In the genomic region with DNA sequence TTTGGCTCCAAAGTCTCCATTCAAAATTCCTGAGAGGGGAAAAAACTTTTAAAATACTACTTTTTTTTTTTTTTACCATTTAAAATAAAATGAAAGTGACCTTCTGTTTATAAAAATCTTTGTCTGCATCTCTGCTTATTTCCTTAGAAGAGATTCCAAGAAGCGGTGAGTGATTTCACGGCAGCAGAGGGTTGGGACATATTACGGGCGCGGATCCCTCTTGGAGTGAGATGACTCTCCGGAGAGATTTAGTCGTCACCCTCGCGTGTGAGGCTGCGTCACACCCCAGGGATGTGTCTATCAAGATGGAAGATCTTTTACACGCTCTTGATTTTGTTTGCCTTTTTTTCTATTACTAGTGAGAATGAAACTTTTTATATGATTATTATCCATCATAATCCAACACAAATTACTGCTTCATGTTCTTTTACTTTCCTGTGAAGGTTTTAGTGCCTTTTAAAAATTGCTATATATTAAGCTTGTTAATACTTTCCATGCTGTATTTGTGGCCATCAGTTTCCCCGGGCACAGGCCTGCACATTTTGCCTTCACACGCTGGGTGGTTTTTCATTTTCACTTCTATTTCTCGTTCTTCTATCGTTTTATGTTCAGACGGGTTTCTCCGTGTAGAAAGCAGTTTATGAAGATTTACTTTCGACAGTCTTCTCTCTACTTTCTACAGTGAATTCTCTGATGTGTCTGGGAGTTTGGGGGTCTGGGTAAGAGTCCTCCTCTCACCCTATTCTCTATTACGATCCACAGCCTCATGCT, we compare ENCODE assay signal across 1 cellular context.
TF ChIP-seq lines count a peak whose summit lies in the region.

No MANE protein-coding gene starts in this region.

TF ChIP-seq in GM12878, 131 proteins besides CTCF, POLR2A, EP300 and RAD21:
- TF ChIP-seq MYC (IDR thresholded peaks at IDR 0.05; ENCODE audit: insufficient read depth, insufficient read length, insufficient replicate concordance, low read length, severe bottlenecking) (no peak), TAF1 (IDR thresholded peaks at IDR 0.05; ENCODE audit: borderline replicate concordance, low read depth, low read length) (0 out of 2 replicates have a peak, but pooled peaks have one; percentile 30), SP1 (IDR thresholded peaks at IDR 0.05; ENCODE audit: low read depth, low read length) (no peak), RB1 (IDR thresholded peaks at IDR 0.05; ENCODE audit: borderline replicate concordance) (no peak), IRF4 (IDR thresholded peaks at IDR 0.05; ENCODE audit: low read depth, low read length) (no peak), POLR2AphosphoS5 (IDR thresholded peaks at IDR 0.05; ENCODE audit: low read length) (no peak), CBX3 (IDR thresholded peaks at IDR 0.05; ENCODE audit: borderline replicate concordance, low read depth) (no peak), FOXK2 (IDR thresholded peaks at IDR 0.05) (no peak), BRCA1 (IDR thresholded peaks at IDR 0.05; ENCODE audit: low read depth, low read length) (no peak), CBX5 (IDR thresholded peaks at IDR 0.05; ENCODE audit: low read depth) (no peak), RUNX3 (IDR thresholded peaks at IDR 0.05; ENCODE audit: low read length) (peak; percentile 41; the same call in 1 of the 2 replicates), SREBF2 (IDR thresholded peaks at IDR 0.05; ENCODE audit: low read length) (no peak), WRNIP1 (IDR thresholded peaks at IDR 0.05; ENCODE audit: borderline replicate concordance, low read depth, low read length) (no peak), TCF3 (IDR thresholded peaks at IDR 0.05; ENCODE audit: borderline replicate concordance, insufficient read depth, low read depth, low read length) (no peak), CHD1 (IDR thresholded peaks at IDR 0.05; ENCODE audit: low read depth, low read length) (no peak), ESRRA (IDR thresholded peaks at IDR 0.05; ENCODE audit: low read length) (no peak), CREB1 (IDR thresholded peaks at IDR 0.05; ENCODE audit: low read depth) (peak; percentile 5; the same call in 1 of the 2 replicates), CREM (IDR thresholded peaks at IDR 0.05; ENCODE audit: low read depth) (0 out of 2 replicates have a peak, but pooled peaks have one; percentile 9), HDAC6 (IDR thresholded peaks at IDR 0.05; ENCODE audit: unreplicated experiment) (no peak), NR2C1 (IDR thresholded peaks at IDR 0.05) (no peak), ZBED1 (IDR thresholded peaks at IDR 0.05; ENCODE audit: borderline replicate concordance) (no peak), PML (IDR thresholded peaks at IDR 0.05; ENCODE audit: low read length) (0 out of 2 replicates have a peak, but pooled peaks have one; percentile 15), NBN (IDR thresholded peaks at IDR 0.05) (no peak), IKZF2 (IDR thresholded peaks at IDR 0.05) (0 out of 4 replicates have a peak, but pooled peaks of 1 of the 2 experiments have one; percentile 15), BCL11A (IDR thresholded peaks at IDR 0.05; ENCODE audit: low read depth, low read length) (no peak), SRF (IDR thresholded peaks at IDR 0.05; ENCODE audit: low read depth in 2 of 2, low read length in 2 of 2) (no peak), JUND (IDR thresholded peaks at IDR 0.05; ENCODE audit: low read depth, low read length) (no peak), HDGF (IDR thresholded peaks at IDR 0.05) (no peak), BACH1 (IDR thresholded peaks at IDR 0.05; ENCODE audit: borderline replicate concordance) (no peak), SMC3 (IDR thresholded peaks at IDR 0.05; ENCODE audit: borderline replicate concordance, low read length) (no peak; the same call in 1 of the 2 replicates), BHLHE40 (IDR thresholded peaks at IDR 0.05; ENCODE audit: borderline replicate concordance in 1 of 2, low read depth in 2 of 2, low read length in 1 of 2) (0 out of 4 replicates have a peak, but pooled peaks of 1 of the 2 experiments have one; percentile 14), RCOR1 (conservative IDR thresholded peaks at IDR 0.05; ENCODE audit: low read depth, low read length) (no peak), RELA (IDR thresholded peaks at IDR 0.05; ENCODE audit: borderline replicate concordance, partially characterized antibody) (no peak), EZH2 (IDR thresholded peaks at IDR 0.05; ENCODE audit: borderline replicate concordance, control insufficient read depth, low read depth, low read length) (no peak), FOXM1 (IDR thresholded peaks at IDR 0.05; ENCODE audit: low read depth, low read length) (no peak), NR2F1 (conservative IDR thresholded peaks at IDR 0.05) (no peak), CHD2 (IDR thresholded peaks at IDR 0.05; ENCODE audit: borderline replicate concordance, low read depth, low read length) (no peak)
- TF ChIP-seq, protein P1, sequence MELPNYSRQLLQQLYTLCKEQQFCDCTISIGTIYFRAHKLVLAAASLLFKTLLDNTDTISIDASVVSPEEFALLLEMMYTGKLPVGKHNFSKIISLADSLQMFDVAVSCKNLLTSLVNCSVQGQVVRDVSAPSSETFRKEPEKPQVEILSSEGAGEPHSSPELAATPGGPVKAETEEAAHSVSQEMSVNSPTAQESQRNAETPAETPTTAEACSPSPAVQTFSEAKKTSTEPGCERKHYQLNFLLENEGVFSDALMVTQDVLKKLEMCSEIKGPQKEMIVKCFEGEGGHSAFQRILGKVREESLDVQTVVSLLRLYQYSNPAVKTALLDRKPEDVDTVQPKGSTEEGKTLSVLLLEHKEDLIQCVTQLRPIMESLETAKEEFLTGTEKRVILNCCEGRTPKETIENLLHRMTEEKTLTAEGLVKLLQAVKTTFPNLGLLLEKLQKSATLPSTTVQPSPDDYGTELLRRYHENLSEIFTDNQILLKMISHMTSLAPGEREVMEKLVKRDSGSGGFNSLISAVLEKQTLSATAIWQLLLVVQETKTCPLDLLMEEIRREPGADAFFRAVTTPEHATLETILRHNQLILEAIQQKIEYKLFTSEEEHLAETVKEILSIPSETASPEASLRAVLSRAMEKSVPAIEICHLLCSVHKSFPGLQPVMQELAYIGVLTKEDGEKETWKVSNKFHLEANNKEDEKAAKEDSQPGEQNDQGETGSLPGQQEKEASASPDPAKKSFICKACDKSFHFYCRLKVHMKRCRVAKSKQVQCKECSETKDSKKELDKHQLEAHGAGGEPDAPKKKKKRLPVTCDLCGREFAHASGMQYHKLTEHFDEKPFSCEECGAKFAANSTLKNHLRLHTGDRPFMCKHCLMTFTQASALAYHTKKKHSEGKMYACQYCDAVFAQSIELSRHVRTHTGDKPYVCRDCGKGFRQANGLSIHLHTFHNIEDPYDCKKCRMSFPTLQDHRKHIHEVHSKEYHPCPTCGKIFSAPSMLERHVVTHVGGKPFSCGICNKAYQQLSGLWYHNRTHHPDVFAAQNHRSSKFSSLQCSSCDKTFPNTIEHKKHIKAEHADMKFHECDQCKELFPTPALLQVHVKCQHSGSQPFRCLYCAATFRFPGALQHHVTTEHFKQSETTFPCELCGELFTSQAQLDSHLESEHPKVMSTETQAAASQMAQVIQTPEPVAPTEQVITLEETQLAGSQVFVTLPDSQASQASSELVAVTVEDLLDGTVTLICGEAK (IDR thresholded peaks at IDR 0.05; ENCODE audit: borderline replicate concordance), result no peak
- TF ChIP-seq, protein P2, sequence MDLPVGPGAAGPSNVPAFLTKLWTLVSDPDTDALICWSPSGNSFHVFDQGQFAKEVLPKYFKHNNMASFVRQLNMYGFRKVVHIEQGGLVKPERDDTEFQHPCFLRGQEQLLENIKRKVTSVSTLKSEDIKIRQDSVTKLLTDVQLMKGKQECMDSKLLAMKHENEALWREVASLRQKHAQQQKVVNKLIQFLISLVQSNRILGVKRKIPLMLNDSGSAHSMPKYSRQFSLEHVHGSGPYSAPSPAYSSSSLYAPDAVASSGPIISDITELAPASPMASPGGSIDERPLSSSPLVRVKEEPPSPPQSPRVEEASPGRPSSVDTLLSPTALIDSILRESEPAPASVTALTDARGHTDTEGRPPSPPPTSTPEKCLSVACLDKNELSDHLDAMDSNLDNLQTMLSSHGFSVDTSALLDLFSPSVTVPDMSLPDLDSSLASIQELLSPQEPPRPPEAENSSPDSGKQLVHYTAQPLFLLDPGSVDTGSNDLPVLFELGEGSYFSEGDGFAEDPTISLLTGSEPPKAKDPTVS (IDR thresholded peaks at IDR 0.05; ENCODE audit: low read depth, low read length), result no peak
- TF ChIP-seq, protein P3, sequence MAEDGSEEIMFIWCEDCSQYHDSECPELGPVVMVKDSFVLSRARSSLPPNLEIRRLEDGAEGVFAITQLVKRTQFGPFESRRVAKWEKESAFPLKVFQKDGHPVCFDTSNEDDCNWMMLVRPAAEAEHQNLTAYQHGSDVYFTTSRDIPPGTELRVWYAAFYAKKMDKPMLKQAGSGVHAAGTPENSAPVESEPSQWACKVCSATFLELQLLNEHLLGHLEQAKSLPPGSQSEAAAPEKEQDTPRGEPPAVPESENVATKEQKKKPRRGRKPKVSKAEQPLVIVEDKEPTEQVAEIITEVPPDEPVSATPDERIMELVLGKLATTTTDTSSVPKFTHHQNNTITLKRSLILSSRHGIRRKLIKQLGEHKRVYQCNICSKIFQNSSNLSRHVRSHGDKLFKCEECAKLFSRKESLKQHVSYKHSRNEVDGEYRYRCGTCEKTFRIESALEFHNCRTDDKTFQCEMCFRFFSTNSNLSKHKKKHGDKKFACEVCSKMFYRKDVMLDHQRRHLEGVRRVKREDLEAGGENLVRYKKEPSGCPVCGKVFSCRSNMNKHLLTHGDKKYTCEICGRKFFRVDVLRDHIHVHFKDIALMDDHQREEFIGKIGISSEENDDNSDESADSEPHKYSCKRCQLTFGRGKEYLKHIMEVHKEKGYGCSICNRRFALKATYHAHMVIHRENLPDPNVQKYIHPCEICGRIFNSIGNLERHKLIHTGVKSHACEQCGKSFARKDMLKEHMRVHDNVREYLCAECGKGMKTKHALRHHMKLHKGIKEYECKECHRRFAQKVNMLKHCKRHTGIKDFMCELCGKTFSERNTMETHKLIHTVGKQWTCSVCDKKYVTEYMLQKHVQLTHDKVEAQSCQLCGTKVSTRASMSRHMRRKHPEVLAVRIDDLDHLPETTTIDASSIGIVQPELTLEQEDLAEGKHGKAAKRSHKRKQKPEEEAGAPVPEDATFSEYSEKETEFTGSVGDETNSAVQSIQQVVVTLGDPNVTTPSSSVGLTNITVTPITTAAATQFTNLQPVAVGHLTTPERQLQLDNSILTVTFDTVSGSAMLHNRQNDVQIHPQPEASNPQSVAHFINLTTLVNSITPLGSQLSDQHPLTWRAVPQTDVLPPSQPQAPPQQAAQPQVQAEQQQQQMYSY (CRISPR knock-in tag; IDR thresholded peaks at IDR 0.05), result no peak
- TF ChIP-seq, protein P4, sequence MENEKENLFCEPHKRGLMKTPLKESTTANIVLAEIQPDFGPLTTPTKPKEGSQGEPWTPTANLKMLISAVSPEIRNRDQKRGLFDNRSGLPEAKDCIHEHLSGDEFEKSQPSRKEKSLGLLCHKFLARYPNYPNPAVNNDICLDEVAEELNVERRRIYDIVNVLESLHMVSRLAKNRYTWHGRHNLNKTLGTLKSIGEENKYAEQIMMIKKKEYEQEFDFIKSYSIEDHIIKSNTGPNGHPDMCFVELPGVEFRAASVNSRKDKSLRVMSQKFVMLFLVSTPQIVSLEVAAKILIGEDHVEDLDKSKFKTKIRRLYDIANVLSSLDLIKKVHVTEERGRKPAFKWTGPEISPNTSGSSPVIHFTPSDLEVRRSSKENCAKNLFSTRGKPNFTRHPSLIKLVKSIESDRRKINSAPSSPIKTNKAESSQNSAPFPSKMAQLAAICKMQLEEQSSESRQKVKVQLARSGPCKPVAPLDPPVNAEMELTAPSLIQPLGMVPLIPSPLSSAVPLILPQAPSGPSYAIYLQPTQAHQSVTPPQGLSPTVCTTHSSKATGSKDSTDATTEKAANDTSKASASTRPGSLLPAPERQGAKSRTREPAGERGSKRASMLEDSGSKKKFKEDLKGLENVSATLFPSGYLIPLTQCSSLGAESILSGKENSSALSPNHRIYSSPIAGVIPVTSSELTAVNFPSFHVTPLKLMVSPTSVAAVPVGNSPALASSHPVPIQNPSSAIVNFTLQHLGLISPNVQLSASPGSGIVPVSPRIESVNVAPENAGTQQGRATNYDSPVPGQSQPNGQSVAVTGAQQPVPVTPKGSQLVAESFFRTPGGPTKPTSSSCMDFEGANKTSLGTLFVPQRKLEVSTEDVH (IDR thresholded peaks at IDR 0.05; ENCODE audit: low read depth, partially characterized antibody), result no peak
- TF ChIP-seq, protein P5, sequence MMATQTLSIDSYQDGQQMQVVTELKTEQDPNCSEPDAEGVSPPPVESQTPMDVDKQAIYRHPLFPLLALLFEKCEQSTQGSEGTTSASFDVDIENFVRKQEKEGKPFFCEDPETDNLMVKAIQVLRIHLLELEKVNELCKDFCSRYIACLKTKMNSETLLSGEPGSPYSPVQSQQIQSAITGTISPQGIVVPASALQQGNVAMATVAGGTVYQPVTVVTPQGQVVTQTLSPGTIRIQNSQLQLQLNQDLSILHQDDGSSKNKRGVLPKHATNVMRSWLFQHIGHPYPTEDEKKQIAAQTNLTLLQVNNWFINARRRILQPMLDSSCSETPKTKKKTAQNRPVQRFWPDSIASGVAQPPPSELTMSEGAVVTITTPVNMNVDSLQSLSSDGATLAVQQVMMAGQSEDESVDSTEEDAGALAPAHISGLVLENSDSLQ (IDR thresholded peaks at IDR 0.05), result no peak
- TF ChIP-seq, protein P6, sequence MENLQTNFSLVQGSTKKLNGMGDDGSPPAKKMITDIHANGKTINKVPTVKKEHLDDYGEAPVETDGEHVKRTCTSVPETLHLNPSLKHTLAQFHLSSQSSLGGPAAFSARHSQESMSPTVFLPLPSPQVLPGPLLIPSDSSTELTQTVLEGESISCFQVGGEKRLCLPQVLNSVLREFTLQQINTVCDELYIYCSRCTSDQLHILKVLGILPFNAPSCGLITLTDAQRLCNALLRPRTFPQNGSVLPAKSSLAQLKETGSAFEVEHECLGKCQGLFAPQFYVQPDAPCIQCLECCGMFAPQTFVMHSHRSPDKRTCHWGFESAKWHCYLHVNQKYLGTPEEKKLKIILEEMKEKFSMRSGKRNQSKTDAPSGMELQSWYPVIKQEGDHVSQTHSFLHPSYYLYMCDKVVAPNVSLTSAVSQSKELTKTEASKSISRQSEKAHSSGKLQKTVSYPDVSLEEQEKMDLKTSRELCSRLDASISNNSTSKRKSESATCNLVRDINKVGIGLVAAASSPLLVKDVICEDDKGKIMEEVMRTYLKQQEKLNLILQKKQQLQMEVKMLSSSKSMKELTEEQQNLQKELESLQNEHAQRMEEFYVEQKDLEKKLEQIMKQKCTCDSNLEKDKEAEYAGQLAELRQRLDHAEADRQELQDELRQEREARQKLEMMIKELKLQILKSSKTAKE (IDR thresholded peaks at IDR 0.05; ENCODE audit: low read depth, poor library complexity, severe bottlenecking), result peak; percentile 24
- TF ChIP-seq, protein P7, sequence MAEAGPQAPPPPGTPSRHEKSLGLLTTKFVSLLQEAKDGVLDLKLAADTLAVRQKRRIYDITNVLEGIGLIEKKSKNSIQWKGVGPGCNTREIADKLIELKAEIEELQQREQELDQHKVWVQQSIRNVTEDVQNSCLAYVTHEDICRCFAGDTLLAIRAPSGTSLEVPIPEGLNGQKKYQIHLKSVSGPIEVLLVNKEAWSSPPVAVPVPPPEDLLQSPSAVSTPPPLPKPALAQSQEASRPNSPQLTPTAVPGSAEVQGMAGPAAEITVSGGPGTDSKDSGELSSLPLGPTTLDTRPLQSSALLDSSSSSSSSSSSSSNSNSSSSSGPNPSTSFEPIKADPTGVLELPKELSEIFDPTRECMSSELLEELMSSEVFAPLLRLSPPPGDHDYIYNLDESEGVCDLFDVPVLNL (IDR thresholded peaks at IDR 0.05; ENCODE audit: low read depth, low read length), result no peak
